8 cellular contexts compared by ENCODE assay signal in the genomic region with DNA sequence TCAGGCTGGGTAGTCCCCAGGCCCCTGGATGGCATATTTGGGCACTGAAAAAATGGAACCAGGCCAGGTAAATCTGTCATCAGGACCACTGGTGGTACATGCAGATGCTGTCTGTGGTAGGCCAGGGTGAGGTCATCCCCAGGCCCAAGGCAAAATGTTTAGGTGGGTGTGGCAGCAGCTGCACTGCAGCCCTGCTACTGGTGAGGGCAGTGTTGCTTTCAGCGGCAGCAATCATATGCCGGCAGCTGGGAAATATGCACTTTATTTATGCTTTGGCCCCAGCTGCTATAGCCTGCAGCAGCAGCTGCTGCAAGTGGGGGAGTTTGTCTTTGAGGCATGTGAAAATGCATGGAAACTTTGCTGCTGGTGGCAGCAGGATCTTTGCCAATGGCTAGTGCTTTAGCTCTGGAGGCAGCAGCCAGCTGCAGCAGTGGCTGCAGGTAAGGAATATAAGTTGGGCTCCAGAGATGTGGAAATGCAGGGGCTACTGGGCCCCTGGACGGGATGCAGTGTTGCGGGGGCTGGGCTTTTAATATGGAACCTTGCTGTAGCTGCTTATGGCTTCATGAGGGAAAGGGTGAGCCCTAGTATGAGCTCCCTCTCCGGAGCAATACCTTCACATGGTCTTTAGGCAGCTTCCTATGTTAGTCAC.
DNase-seq lines count a peak whose midpoint lies in the region; ATAC-seq and TF ChIP-seq lines count a peak whose summit lies in the region.

No MANE protein-coding gene starts in this region.

- H3K27me3 ChIP-seq in thyroid gland, result no peaks in the 10 kb centered on the region
- H3K27me3 ChIP-seq in GM23248 (replicated peaks; ENCODE audit: insufficient read depth), result no peaks in the 10 kb centered on the region

- TF ChIP-seq POLR2A in thyroid gland (IDR thresholded peaks at IDR 0.05), result no peak

- in situ Hi-C loops in GM23248 (cut with MboI), result no loop called here

- H3K27ac ChIP-seq in thyroid gland (no peak overlapping the region), GM23248 (no peak overlapping the region)

- intact Hi-C loops in thyroid gland (cut with DNase I), result no loop called here

- H3K4me1 ChIP-seq in thyroid gland, result no peaks in the 10 kb centered on the region
- H3K4me1 ChIP-seq in GM23248 (ENCODE audit: insufficient read depth), result no peaks in the 10 kb centered on the region

- no peaks in the 10 kb centered on the region for H3K9me2 ChIP-seq in GM23248 (ENCODE audit: insufficient read depth)

- H3K4me2 ChIP-seq in GM23248 (ENCODE audit: unreplicated experiment), result no peak overlapping the region

- ATAC-seq in GM19025 (IDR thresholded peaks at IDR 0.05; ENCODE audit: low read depth, unreplicated experiment) (peak; percentile 66), HG03103 (IDR thresholded peaks at IDR 0.05; ENCODE audit: low read depth, unreplicated experiment) (peak; percentile 84), esophagus mucosa (peak; percentile 73)

- WGBS in thyroid gland, 2 donors, result 76 to 85% methylated on average over 3 to 4 of the region's 5 CpGs
- 13 to 15% methylated on average over 5 of the region's 5 CpGs for WGBS in GM23248 (ENCODE audit: low coverage in 1 of 2, low lambda C conversion rate in 2 of 2, missing lambda C conversion rate in 2 of 2), 2 experiments

- H3K9ac ChIP-seq in GM23248, result no peak overlapping the region

- H3K36me3 ChIP-seq in thyroid gland (no peaks in the 10 kb centered on the region), GM23248 (ENCODE audit: low read depth) (no peaks in the 10 kb centered on the region)

- H3K4me3 ChIP-seq in thyroid gland (replicated peaks in 1 of 3) (no peak overlapping the region), GM23248 (no peak overlapping the region)

- H3K9me3 ChIP-seq in thyroid gland (no peaks in the 10 kb centered on the region), GM23248 (ENCODE audit: low read depth) (no peaks in the 10 kb centered on the region)

- no peaks in the 10 kb centered on the region for H4K20me1 ChIP-seq in GM23248 (ENCODE audit: insufficient read depth)

- TF ChIP-seq CTCF in thyroid gland (IDR thresholded peaks at IDR 0.05), result peak in 4 of 6 experiments; percentile 24 to 45 (median 36)

- no peaks in the 10 kb centered on the region for H3F3A ChIP-seq in GM23248 (ENCODE audit: insufficient read depth)

- H2AFZ ChIP-seq in GM23248, result no peak overlapping the region

- DNase-seq in DMS 273 (lab: John Stamatoyannopoulos, UW; ENCODE audit: unreplicated experiment) (peak; percentile 84), NCI-H69 (lab: John Stamatoyannopoulos, UW) (peak; percentile 90), thyroid gland (peak in 1 of 2 donors; percentile 4), GM23248 (no peak)
- DNase-seq in stimulated activated CD4-positive, alpha-beta T cell treated with anti-CD3 and anti-CD28 coated beads, Interleukin-12 subunit alpha, Interleukin-12 subunit beta, amount 100 ng/mL, for 4 hours, result no peak

- no peaks in the 10 kb centered on the region for H3K79me2 ChIP-seq in GM23248 (ENCODE audit: insufficient read depth)

Comparison
In these comparisons a context has a peak if more than half of its experiments do, and no peak if none do; other contexts are left out.
1. DNase-seq: peak in DMS 273 (single experiment) and NCI-H69 (single experiment); none in stimulated activated CD4-positive, alpha-beta T cell treated with anti-CD3 and anti-CD28 coated beads, Interleukin-12 subunit alpha, Interleukin-12 subunit beta, amount 100 ng/mL, for 4 hours (single experiment) and GM23248 (single experiment).
2. Peak in every context shown above with its lines, with median percentiles within 50 percentile points of each other: ATAC-seq.